ENCODE assay signal across 1 cellular context in the genomic region with DNA sequence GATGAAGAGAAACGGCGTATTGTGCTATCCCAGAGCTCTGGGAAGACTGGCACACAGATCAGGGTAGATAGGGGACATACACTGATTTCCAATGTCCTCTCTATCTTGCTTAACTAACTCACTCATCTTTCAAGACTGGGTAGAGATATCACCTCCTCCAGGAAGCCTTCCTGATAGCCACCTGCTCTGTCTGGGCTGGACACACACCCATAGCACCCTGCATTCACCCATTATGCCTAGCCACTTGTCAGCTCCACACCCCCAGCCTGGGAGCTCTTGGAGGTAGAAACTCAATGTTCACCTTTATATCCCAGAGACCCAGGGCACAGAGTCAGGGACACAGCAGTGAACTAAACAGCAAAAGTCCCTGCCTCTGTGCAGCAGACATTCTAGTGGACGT.
TF ChIP-seq lines count a peak whose summit lies in the region.

No MANE protein-coding gene starts in this region.

TF ChIP-seq in K562, 482 proteins besides CTCF, POLR2A, EP300 and RAD21 (continued from another document):
- TF ChIP-seq, protein P1, sequence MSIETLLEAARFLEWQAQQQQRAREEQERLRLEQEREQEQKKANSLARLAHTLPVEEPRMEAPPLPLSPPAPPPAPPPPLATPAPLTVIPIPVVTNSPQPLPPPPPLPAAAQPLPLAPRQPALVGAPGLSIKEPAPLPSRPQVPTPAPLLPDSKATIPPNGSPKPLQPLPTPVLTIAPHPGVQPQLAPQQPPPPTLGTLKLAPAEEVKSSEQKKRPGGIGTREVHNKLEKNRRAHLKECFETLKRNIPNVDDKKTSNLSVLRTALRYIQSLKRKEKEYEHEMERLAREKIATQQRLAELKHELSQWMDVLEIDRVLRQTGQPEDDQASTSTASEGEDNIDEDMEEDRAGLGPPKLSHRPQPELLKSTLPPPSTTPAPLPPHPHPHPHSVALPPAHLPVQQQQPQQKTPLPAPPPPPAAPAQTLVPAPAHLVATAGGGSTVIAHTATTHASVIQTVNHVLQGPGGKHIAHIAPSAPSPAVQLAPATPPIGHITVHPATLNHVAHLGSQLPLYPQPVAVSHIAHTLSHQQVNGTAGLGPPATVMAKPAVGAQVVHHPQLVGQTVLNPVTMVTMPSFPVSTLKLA (conservative IDR thresholded peaks at IDR 0.05) = no peak
- no peak for TF ChIP-seq CAMTA2 (CRISPR knock-in tag; conservative IDR thresholded peaks at IDR 0.05)
